23 cellular contexts compared by ENCODE assay signal in the genomic region with DNA sequence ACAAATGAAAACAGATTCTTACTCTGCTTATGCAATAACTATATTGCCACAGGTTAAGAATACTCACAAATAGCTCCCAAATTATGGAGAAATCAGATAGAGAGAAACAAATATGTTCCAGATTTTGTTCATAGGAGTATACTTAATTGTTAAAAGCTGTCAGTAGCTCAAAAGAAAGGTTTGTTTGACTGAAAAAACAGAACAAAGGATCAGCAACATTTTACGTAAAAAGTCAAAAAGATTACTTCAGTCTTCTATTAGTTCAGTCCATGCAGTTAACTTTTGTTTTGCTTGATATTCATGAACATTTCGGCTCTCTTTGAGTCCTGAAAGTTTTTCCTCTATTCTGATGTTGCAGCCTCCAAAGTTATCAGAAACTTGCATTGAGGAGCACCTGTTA.
"Had no signal": no experiment of that assay in that cellular context is flagged by ENCODE, and none has a peak within 500 bp of the region (broad histone marks: within the 10 kb centered on the region; RNA-seq: fewer than 3 reads in every experiment).

No MANE protein-coding gene starts in this region.

- H3K27me3 ChIP-seq: ascending aorta had no signal

- H3K4me1 Mint-ChIP-seq: activated naive CD8-positive, alpha-beta T cell treated with anti-CD3 and anti-CD28 coated beads, Interleukin-2, amount 10 ng/mL, durations not matched to agents 7 days and 5 days; brain; central memory CD8-positive, alpha-beta T cell had no signal

- H3K4me3 Mint-ChIP-seq: activated CD8-positive, alpha-beta T cell treated with anti-CD3 and anti-CD28 coated beads, Interleukin-2, amount 10 ng/mL, durations not matched to agents 7 days and 5 days; activated naive CD8-positive, alpha-beta T cell treated with anti-CD3 and anti-CD28 coated beads, Interleukin-2, amount 10 ng/mL, durations not matched to agents 7 days and 5 days; brain; central memory CD8-positive, alpha-beta T cell; T-helper 1 cell treated with Interleukin-12 subunit alpha and Interleukin-12 subunit beta and Interleukin-4 antibody, amounts not matched to agents 30 μg/mL and 1 μg/mL, for 36 hours had no signal

- H3K4me3 ChIP-seq: ascending aorta, PC-9 had no signal

- ATAC-seq: activated CD8-positive, alpha-beta T cell treated with anti-CD3 and anti-CD28 coated beads, Interleukin-2, amount 10 ng/mL, durations not matched to agents 7 days and 5 days had no signal

- H3K4me1 ChIP-seq: ascending aorta had no signal

- DNase-seq: activated CD4-positive, alpha-beta T cell treated with anti-CD3 and anti-CD28 coated beads for 48 hours; activated CD4-positive, alpha-beta T cell treated with anti-CD3 and anti-CD28 coated beads, Interleukin-2, amount 50 U/mL, for 4 hours; activated CD4-positive, CD25-positive, alpha-beta regulatory T cell treated with anti-CD3 and anti-CD28 coated beads, Interleukin-2, amount 50 U/mL, for 72 hours; activated CD8-positive, alpha-beta memory T cell treated with anti-CD3 and anti-CD28 coated beads, Interleukin-2, amount 50 U/mL, for 48 hours; activated CD8-positive, alpha-beta T cell treated with anti-CD3 and anti-CD28 coated beads, Interleukin-2, amount 10 ng/mL, durations not matched to agents 7 days and 5 days; activated naive CD4-positive, alpha-beta T cell treated with anti-CD3 and anti-CD28 coated beads, Interleukin-2, amount 50 U/mL, for 16 hours; activated naive CD8-positive, alpha-beta T cell treated with anti-CD3 and anti-CD28 coated beads, Interleukin-2, amount 10 ng/mL, durations not matched to agents 7 days and 5 days; activated T-cell treated with anti-CD3 and anti-CD28 coated beads, Interleukin-2, amount 50 U/mL, for 1 hour; amniotic stem cell; Karpas-422; NCI-H1048; NCI-H146; NCI-H187 treated with DMSO at 0.1 percent for 48 hours; NCI-H2171; NCI-H2227 treated with DMSO at 0.1 percent for 48 hours; NCI-H69; NK-92 treated with Interleukin-12 subunit alpha and Interleukin-12 subunit beta, amount 100 ng/mL, for 24 hours; PC-9; SHP77 treated with DMSO at 0.1 percent for 48 hours had no signal

- H3K27me3 Mint-ChIP-seq: activated naive CD8-positive, alpha-beta T cell treated with anti-CD3 and anti-CD28 coated beads, Interleukin-2, amount 10 ng/mL, durations not matched to agents 7 days and 5 days; brain; central memory CD8-positive, alpha-beta T cell had no signal

- H3K27ac Mint-ChIP-seq: activated CD8-positive, alpha-beta T cell treated with anti-CD3 and anti-CD28 coated beads, Interleukin-2, amount 10 ng/mL, durations not matched to agents 7 days and 5 days; activated naive CD8-positive, alpha-beta T cell treated with anti-CD3 and anti-CD28 coated beads, Interleukin-2, amount 10 ng/mL, durations not matched to agents 7 days and 5 days; brain; T-helper 1 cell treated with Interleukin-12 subunit alpha and Interleukin-12 subunit beta and Interleukin-4 antibody, amounts not matched to agents 30 μg/mL and 1 μg/mL, for 36 hours had no signal

- H2AFZ ChIP-seq: PC-9 had no signal

- H3K27ac ChIP-seq: ascending aorta, PC-9 had no signal

- H3K9me3 Mint-ChIP-seq: central memory CD8-positive, alpha-beta T cell had no signal

- H3K4me2 ChIP-seq: PC-9 had no signal

- H3K9me3 ChIP-seq: ascending aorta had no signal
